Comparison of ENCODE assay signal across 27 cellular contexts in the genomic region with DNA sequence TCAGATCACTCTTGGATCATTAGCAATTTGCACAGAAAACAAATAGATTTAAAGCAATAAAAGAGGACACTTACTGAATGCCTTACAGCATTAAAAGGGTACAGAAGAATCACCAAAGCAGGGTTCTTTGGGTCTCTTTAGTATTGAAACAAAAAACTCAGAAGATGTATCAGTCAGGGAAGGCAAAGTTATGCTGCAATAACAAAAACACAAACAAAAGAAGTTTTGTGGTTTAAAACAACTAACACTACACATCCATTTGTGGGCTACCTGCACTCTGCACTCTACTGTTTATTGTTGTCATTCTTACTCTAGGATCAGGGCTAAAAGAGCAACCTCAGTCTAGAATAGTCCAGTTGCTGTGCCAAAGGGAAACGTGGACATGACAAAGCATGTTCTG.
"Had no signal": no experiment of that assay in that cellular context is flagged by ENCODE, and none has a peak within 500 bp of the region (broad histone marks: within the 10 kb centered on the region; RNA-seq: fewer than 3 reads in every experiment).

No MANE protein-coding gene starts in this region.

- DNase-seq: stimulated activated CD4-positive, alpha-beta T cell treated with anti-CD3 and anti-CD28 coated beads, Interleukin-2, amount 100 ng/mL, for 48 hours; stimulated activated CD4-positive, alpha-beta T cell treated with anti-CD3 and anti-CD28 coated beads, Interleukin-4, amount 100 ng/mL, for 1 hour; stimulated activated CD4-positive, alpha-beta T cell treated with anti-CD3 and anti-CD28 coated beads, Interleukin-4, amount 100 ng/mL, for 24 hours; stimulated activated CD4-positive, alpha-beta T cell treated with anti-CD3 and anti-CD28 coated beads, Interleukin-4, amount 100 ng/mL, for 4 hours; stimulated activated CD8-positive, alpha-beta memory T cell treated with anti-CD3 and anti-CD28 coated beads, Interleukin-4, amount 100 ng/mL, for 48 hours; stimulated activated naive B cell treated with anti-CD40 and anti-IgM and Interleukin-4, amounts not matched to agents 10 μg/mL and 1 μg/mL and 100 μg/mL, for 72 hours; stimulated activated naive CD4-positive, alpha-beta T cell; stimulated activated naive CD4-positive, alpha-beta T cell treated with Interleukin-2 at 50 U/mL for 16 hours; stimulated activated naive CD8-positive, alpha-beta T cell treated with anti-CD3 and anti-CD28 coated beads, Interleukin-15, amount 100 ng/mL, for 72 hours; stimulated activated naive CD8-positive, alpha-beta T cell treated with anti-CD3 and anti-CD28 coated beads, Interleukin-15, Interleukin-2, amounts not matched to agents 100 U/mL and 50 U/mL, for 24 hours; stomach; substantia nigra; testis; thyroid gland; tibial artery; transverse colon; trophoblast cell; upper lobe of left lung; upper lobe of right lung; uterus had no signal

- H3K4me1 ChIP-seq: stomach, suprapubic skin, testis, thyroid gland, tibial artery, tibial nerve, transverse colon, upper lobe of left lung, upper lobe of right lung, uterus, vagina had no signal

- FAIRE-seq: urothelium cell line had no signal

- H3K36me3 ChIP-seq: stomach, suprapubic skin, thoracic aorta, thyroid gland, tibial artery, tibial nerve, transverse colon, upper lobe of left lung, upper lobe of right lung, uterus, vagina had no signal

- H3K27ac ChIP-seq: stomach, suprapubic skin, testis, thoracic aorta, thyroid gland, tibial artery, tibial nerve, transverse colon, upper lobe of left lung, upper lobe of right lung, uterus, vagina had no signal

- H3K27me3 ChIP-seq: stomach, suprapubic skin, testis, thyroid gland, tibial artery, tibial nerve, transverse colon, upper lobe of left lung, upper lobe of right lung, uterus, vagina had no signal

- H3K9me3 ChIP-seq: suprapubic skin, testis, thoracic aorta, thyroid gland, tibial artery, tibial nerve, transverse colon, upper lobe of left lung, upper lobe of right lung, uterus, vagina had no signal

- H3K4me3 ChIP-seq: stomach, suprapubic skin, testis, thoracic aorta, thyroid gland, tibial artery, tibial nerve, transverse colon, upper lobe of left lung, upper lobe of right lung, uterus, vagina had no signal

- ATAC-seq: stimulated activated effector memory CD8-positive, alpha-beta T cell treated with anti-CD3 and anti-CD28 coated beads, Interleukin-12 subunit alpha, Interleukin-12 subunit beta, amount 100 ng/mL, for 72 hours; stimulated activated memory B cell treated with anti-CD40 and anti-IgM and Interleukin-4, amounts not matched to agents 10 μg/mL and 1 μg/mL and 100 μg/mL, for 72 hours; stimulated activated naive B cell treated with anti-CD40 and anti-IgM and Interleukin-4, amounts not matched to agents 10 μg/mL and 1 μg/mL and 100 μg/mL, for 72 hours; stimulated activated naive CD8-positive, alpha-beta T cell treated with anti-CD3 and anti-CD28 coated beads, Interleukin-15, amount 100 ng/mL, for 72 hours; stimulated activated naive CD8-positive, alpha-beta T cell treated with anti-CD3 and anti-CD28 coated beads, Interleukin-15, Interleukin-2, amounts not matched to agents 100 U/mL and 50 U/mL, for 24 hours; upper lobe of right lung had no signal
